18 cellular contexts compared by ENCODE assay signal in genomic region chr2:196984888-196985287, GRCh38. TPM values are rescaled to one million over a fixed set of nuclear protein-coding genes. Genes with fewer than 3 reads are reported as not detected.
DNase-seq lines count a peak whose midpoint lies in the region; TF ChIP-seq lines count a peak whose summit lies in the region.
"Had no signal": no experiment of that assay in that cellular context is flagged by ENCODE, and none has a peak within 500 bp of the region (broad histone marks: within the 10 kb centered on the region; RNA-seq: fewer than 3 reads in every experiment).

No MANE protein-coding gene starts in this region.

- H3K4me3 Mint-ChIP-seq in activated naive CD4-positive, alpha-beta T cell treated with anti-CD3 and anti-CD28 coated beads, Interleukin-2, amount 50 U/mL, for 24 hours: no peak overlapping the region
- no peak overlapping the region for H3K4me3 Mint-ChIP-seq in glutamatergic neuron (ENCODE audit: unreplicated experiment)
- H3K4me3 Mint-ChIP-seq: H9, nephron progenitor cell had no signal

- H3K4me1 Mint-ChIP-seq in activated naive CD4-positive, alpha-beta T cell treated with anti-CD3 and anti-CD28 coated beads, Interleukin-2, amount 50 U/mL, for 24 hours: peaks cover 45% of the 10 kb centered on the region
- peaks cover 52% of the 10 kb centered on the region for H3K4me1 Mint-ChIP-seq in glutamatergic neuron (ENCODE audit: low read depth, unreplicated experiment)

- no peak for DNase-seq in activated naive CD4-positive, alpha-beta T cell treated with Interleukin-2 at 50 U/mL for 16 hours
- DNase-seq in NCI-H446 (lab: John Stamatoyannopoulos, UW) (peak; percentile 68 to 93), glutamatergic neuron (no peak), NCI-H2029 (lab: John Stamatoyannopoulos, UW) (no peak), NCI-H2081 treated with DMSO at 0.1 percent for 48 hours (lab: John Stamatoyannopoulos, UW) (no peak)
- DNase-seq: activated effector memory CD4-positive, alpha-beta T cell treated with Interleukin-2 at 50 U/mL for 16 hours; anterior cingulate cortex; DMS79; H9; heart left ventricle; NCI-H1417 treated with DMSO at 0.1 percent for 48 hours; NCI-H526 treated with DMSO at 0.1 percent for 48 hours; nephron progenitor cell; posterior cingulate gyrus; right lobe of liver had no signal

- no peaks in the 10 kb centered on the region for H3K27me3 Mint-ChIP-seq in activated naive CD4-positive, alpha-beta T cell treated with anti-CD3 and anti-CD28 coated beads, Interleukin-2, amount 50 U/mL, for 24 hours
- peaks cover 7% of the 10 kb centered on the region for H3K27me3 Mint-ChIP-seq in glutamatergic neuron (ENCODE audit: unreplicated experiment)

- H3K4me1 ChIP-seq in subcutaneous abdominal adipose tissue (ENCODE audit: control insufficient read depth in 5 of 5, insufficient read depth in 5 of 5, low read length in 5 of 5): peaks cover 7 to 34% (median 29%) of the 10 kb centered on the region in 5 donors
- H3K4me1 ChIP-seq: right lobe of liver had no signal

- peak overlapping the region in 1 of 5 donors; percentile 11 for H3K4me3 ChIP-seq in subcutaneous abdominal adipose tissue (ENCODE audit: low read depth in 1 of 5, low read length in 5 of 5)
- H3K4me3 ChIP-seq: dorsolateral prefrontal cortex, heart left ventricle, right lobe of liver had no signal

- H3K9me3 ChIP-seq in subcutaneous abdominal adipose tissue (ENCODE audit: control insufficient read depth in 5 of 5, low read length in 5 of 5): no peaks in the 10 kb centered on the region
- H3K9me3 ChIP-seq: heart left ventricle, right lobe of liver had no signal

- no peaks in the 10 kb centered on the region for H3K27me3 ChIP-seq in subcutaneous abdominal adipose tissue (ENCODE audit: control insufficient read depth in 5 of 5, insufficient read depth in 4 of 5, low read length in 5 of 5)
- H3K27me3 ChIP-seq: dorsolateral prefrontal cortex, heart left ventricle, right lobe of liver had no signal

- peaks cover 3% of the 10 kb centered on the region for H3K36me3 Mint-ChIP-seq in activated naive CD4-positive, alpha-beta T cell treated with anti-CD3 and anti-CD28 coated beads, Interleukin-2, amount 50 U/mL, for 24 hours
- no peaks in the 10 kb centered on the region for H3K36me3 Mint-ChIP-seq in glutamatergic neuron (ENCODE audit: unreplicated experiment)

- no peak for TF ChIP-seq CTCF in glutamatergic neuron (IDR thresholded peaks at IDR 0.05; ENCODE audit: partially characterized antibody, unreplicated experiment)

- no peaks in the 10 kb centered on the region for H3K9me3 Mint-ChIP-seq in activated naive CD4-positive, alpha-beta T cell treated with anti-CD3 and anti-CD28 coated beads, Interleukin-2, amount 50 U/mL, for 24 hours
- H3K9me3 Mint-ChIP-seq in glutamatergic neuron (ENCODE audit: unreplicated experiment): peaks cover 11% of the 10 kb centered on the region
- H3K9me3 Mint-ChIP-seq: H9, nephron progenitor cell had no signal

- no peaks in the 10 kb centered on the region for H3K36me3 ChIP-seq in subcutaneous abdominal adipose tissue (ENCODE audit: control insufficient read depth in 5 of 5, insufficient read depth in 5 of 5, low read length in 5 of 5)
- H3K36me3 ChIP-seq: heart left ventricle, right lobe of liver had no signal

- H3K9ac ChIP-seq in subcutaneous abdominal adipose tissue (ENCODE audit: low read length in 5 of 5): no peak overlapping the region

- H3K27ac ChIP-seq in subcutaneous abdominal adipose tissue (ENCODE audit: low read depth, low read length): peak overlapping the region; percentile 80
- H3K27ac ChIP-seq: dorsolateral prefrontal cortex had no signal

- H3K27ac Mint-ChIP-seq in activated naive CD4-positive, alpha-beta T cell treated with anti-CD3 and anti-CD28 coated beads, Interleukin-2, amount 50 U/mL, for 24 hours: peak overlapping the region; percentile 88
- peak overlapping the region; percentile 76 for H3K27ac Mint-ChIP-seq in glutamatergic neuron (ENCODE audit: unreplicated experiment)
- H3K27ac Mint-ChIP-seq: H9, nephron progenitor cell had no signal

RNA-seq across cellular contexts. Expression of gene PGAP1, which starts 58.4 kb away (rescaled TPM):
- 175 TPM for total RNA-seq in glutamatergic neuron (ENCODE audit: unreplicated experiment)

Comparison
In these comparisons a context has a peak if more than half of its experiments do, and no peak if none do; other contexts are left out.
1. DNase-seq: peak in NCI-H446 (2 of 2); none in activated naive CD4-positive, alpha-beta T cell treated with Interleukin-2 at 50 U/mL for 16 hours (single experiment), glutamatergic neuron (single experiment), NCI-H2029 (single experiment) and NCI-H2081 treated with DMSO at 0.1 percent for 48 hours (single experiment).